ENCODE assay signal across 9 cellular contexts in the genomic region with DNA sequence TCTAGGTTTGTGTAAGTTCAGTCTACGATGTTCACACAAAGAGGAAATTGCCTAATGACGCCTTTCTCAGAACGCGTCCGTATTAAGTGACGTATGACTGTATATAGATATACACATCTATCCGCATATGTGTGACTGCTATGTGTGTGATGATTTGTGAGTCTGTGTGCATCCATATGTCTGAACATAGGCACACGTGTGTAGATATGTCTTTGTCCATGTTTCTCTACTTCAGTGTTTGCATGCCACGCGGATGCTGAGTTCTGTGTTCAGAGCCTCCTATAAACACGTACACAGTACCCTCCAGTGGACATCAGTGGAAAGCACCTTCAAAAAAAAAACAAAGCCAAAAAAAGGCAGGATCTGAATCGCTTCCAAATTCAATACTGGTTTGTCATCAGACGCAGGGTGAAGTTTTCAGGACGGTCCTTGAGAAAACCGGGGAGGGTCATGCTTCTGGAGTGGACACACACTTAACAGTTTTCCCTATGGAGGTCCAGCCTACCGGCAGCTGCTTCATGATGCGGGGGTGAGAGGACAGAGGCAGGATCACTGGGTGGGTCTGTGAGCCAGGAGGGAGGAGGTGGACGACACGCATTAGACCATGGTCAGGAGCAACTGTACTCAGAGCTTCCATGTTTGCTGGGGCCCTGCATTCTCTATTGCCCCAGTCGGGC. TPM values are rescaled to one million over a fixed set of nuclear protein-coding genes. Genes with fewer than 3 reads are reported as not detected.
DNase-seq lines count a peak whose midpoint lies in the region; ATAC-seq and TF ChIP-seq lines count a peak whose summit lies in the region.
"Had no signal": no experiment of that assay in that cellular context is flagged by ENCODE, and none has a peak within 500 bp of the region (broad histone marks: within the 10 kb centered on the region; RNA-seq: fewer than 3 reads in every experiment).

No MANE protein-coding gene starts in this region.

- no peaks in the 10 kb centered on the region for H3K36me3 ChIP-seq in psoas muscle (ENCODE audit: insufficient read depth in 1 of 2, low read depth in 1 of 2)

- no peaks in the 10 kb centered on the region for H3K36me3 Mint-ChIP-seq in activated naive CD8-positive, alpha-beta T cell

- no peak overlapping the region for H3K27ac Mint-ChIP-seq in activated naive CD8-positive, alpha-beta T cell

- H3K4me3 ChIP-seq in AG04450 (ENCODE audit: low read depth, low read length) (no peak overlapping the region), psoas muscle (no peak overlapping the region)
- H3K4me3 ChIP-seq: skin epidermis had no signal

- POLR2A ChIA-PET in AG04450 (lab: Yijun Ruan, JAX): no interaction called here

- H3K27ac ChIP-seq in AG04450 (ENCODE audit: low read depth, low read length) (no peak overlapping the region), psoas muscle (no peak overlapping the region)
- H3K27ac ChIP-seq: skin epidermis had no signal

- no peaks in the 10 kb centered on the region for H3K9me3 Mint-ChIP-seq in activated naive CD8-positive, alpha-beta T cell (ENCODE audit: low read depth)

- ATAC-seq in HG03460 (IDR thresholded peaks at IDR 0.05; ENCODE audit: unreplicated experiment) (peak; percentile 54), Right ventricle myocardium inferior (peak; percentile 78), psoas muscle (peak; percentile 75 to 86 (median 79))

- peak overlapping the region; percentile 62 for H3K4me3 Mint-ChIP-seq in activated naive CD8-positive, alpha-beta T cell

- H3K4me1 Mint-ChIP-seq in activated naive CD8-positive, alpha-beta T cell (ENCODE audit: low read depth): peaks cover 2% of the 10 kb centered on the region

- H3K4me1 ChIP-seq in psoas muscle: no peaks in the 10 kb centered on the region

- WGBS in psoas muscle, 3 donors: 33 to 37% (median 35%) methylated on average over 20 of the region's 20 CpGs

- peak; percentile 80 for TF ChIP-seq CTCF in AG04450 (IDR thresholded peaks at IDR 0.05; ENCODE audit: low read depth, low read length)
- TF ChIP-seq CTCF in GM12873 (IDR thresholded peaks at IDR 0.05; ENCODE audit: insufficient read depth, low read depth, low read length, missing control alignments): peak; percentile 68
- peak; percentile 70 for TF ChIP-seq CTCF in psoas muscle (IDR thresholded peaks at IDR 0.05)

- peak; percentile 67 for DNase-seq in AG04450 (ENCODE audit: low read depth, low spot score)
- DNase-seq in NCI-H526 (lab: John Stamatoyannopoulos, UW): peak; percentile 73 to 87
- no peak for DNase-seq in Right ventricle myocardium inferior (ENCODE audit: missing footprints)
- peak in 1 of 2 donors; percentile 28 for DNase-seq in psoas muscle
- DNase-seq in stimulated activated CD4-positive, alpha-beta T cell treated with anti-CD3 and anti-CD28 coated beads, Interleukin-2, amount 100 ng/mL, for 48 hours: no peak

- intact Hi-C loops in Right ventricle myocardium inferior (cut with DNase I): loop anchor here (2.0 to 5.0 kb wide), 3 partner anchors 276 to 616 kb away; no protein-coding TSS in a partner anchor
- intact Hi-C loops in psoas muscle (cut with DNase I): loop anchor here (2.0 to 10.0 kb wide), 5 partner anchors 201 to 618 kb away; no protein-coding TSS in a partner anchor

- H3K27me3 Mint-ChIP-seq in activated naive CD8-positive, alpha-beta T cell: peaks cover 9% of the 10 kb centered on the region

- H3K27me3 ChIP-seq in AG04450 (ENCODE audit: control insufficient read depth, insufficient read depth, low read length): peaks cover 3% of the 10 kb centered on the region
- no peaks in the 10 kb centered on the region for H3K27me3 ChIP-seq in psoas muscle (ENCODE audit: insufficient read depth in 3 of 3, low read length in 2 of 3)

- CTCF ChIA-PET in AG04450 (lab: Charles Lee): interaction anchor here (0.5 to 1.8 kb wide), 11 partner anchors 13 to 807 kb away, joined by 3 to 6 read pairs (median 3); no protein-coding TSS in a partner anchor

- H3K9me3 ChIP-seq in AG04450 (ENCODE audit: control insufficient read depth, insufficient read depth, low read length): no peaks in the 10 kb centered on the region
- H3K9me3 ChIP-seq in psoas muscle: no peaks in the 10 kb centered on the region

RNA-seq across cellular contexts. Expression of gene ALDH1B1, which starts 29.5 kb away (rescaled TPM):
- polyA plus RNA-seq in AG04450 (2011; rRNA removed): 47.0 and 51.7 TPM in 2 replicates
- 57.6 and 72.0 TPM in 2 replicates for polyA minus RNA-seq in AG04450 (2011; rRNA and poly(A)+ RNA removed)
- 18.4 TPM for total RNA-seq in Right ventricle myocardium inferior
- 100 to 1,000 TPM in 3 of 4 donors, 10 to 100 TPM in 1; 24.9 to 120 (median 107) TPM for total RNA-seq in psoas muscle
- 10 to 100 TPM; 34.3 to 46.9 (median 45.3) TPM for polyA plus RNA-seq in psoas muscle

Comparison
In these comparisons a context has a peak if more than half of its experiments do, and no peak if none do; other contexts are left out.
1. DNase-seq: peak in AG04450 (single experiment) and NCI-H526 (2 of 2); none in Right ventricle myocardium inferior (single experiment) and stimulated activated CD4-positive, alpha-beta T cell treated with anti-CD3 and anti-CD28 coated beads, Interleukin-2, amount 100 ng/mL, for 48 hours (0 of 2).
2. Peak in every context shown above with its lines, with median percentiles within 50 percentile points of each other: CTCF ChIP-seq and ATAC-seq.